13 cellular contexts compared by ENCODE assay signal in the genomic region with DNA sequence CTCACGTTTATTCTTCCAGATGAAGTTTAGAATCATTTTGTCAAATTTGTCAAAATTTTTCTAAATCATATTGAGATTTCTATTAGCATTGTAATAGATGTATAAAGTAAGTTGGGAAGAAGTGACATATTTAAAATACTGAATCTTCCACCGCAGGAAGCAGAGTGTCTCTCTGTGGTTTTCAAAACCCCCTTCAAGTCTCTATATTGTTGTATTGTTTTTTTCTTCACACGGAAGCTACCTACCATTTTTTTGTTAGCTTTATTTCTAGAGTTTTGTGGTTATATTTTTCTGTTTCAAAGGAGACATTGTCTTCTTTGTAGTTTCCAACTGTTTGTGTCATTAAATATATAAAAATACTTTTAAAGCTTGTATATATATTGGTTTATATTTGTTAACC.
DNase-seq lines count a peak whose midpoint lies in the region; ATAC-seq, FAIRE-seq and TF ChIP-seq lines count a peak whose summit lies in the region.
"Had no signal": no experiment of that assay in that cellular context is flagged by ENCODE, and none has a peak within 500 bp of the region (broad histone marks: within the 10 kb centered on the region; RNA-seq: fewer than 3 reads in every experiment).

No MANE protein-coding gene starts in this region.

- H3K27me3 ChIP-seq in transverse colon (no peaks in the 10 kb centered on the region), lower lobe of right lung (ENCODE audit: low read depth) (no peaks in the 10 kb centered on the region)

- WGBS in transverse colon (ENCODE audit: low coverage in 1 of 2), 2 donors = 64 to 69% methylated on average over 3 of the region's 3 CpGs

- TF ChIP-seq POLR2A in transverse colon (IDR thresholded peaks at IDR 0.05) = no peak

- H3K4me1 ChIP-seq in transverse colon = no peaks in the 10 kb centered on the region
- no peaks in the 10 kb centered on the region for H3K4me1 ChIP-seq in lower lobe of right lung

- TF ChIP-seq EP300 in transverse colon (IDR thresholded peaks at IDR 0.05; ENCODE audit: low read depth) = no peak

- no peaks in the 10 kb centered on the region for H3K36me3 ChIP-seq in transverse colon
- H3K36me3 ChIP-seq in lower lobe of right lung = no peaks in the 10 kb centered on the region

- DNase-seq in KBM-7 (peak; percentile 28), immature natural killer cell (peak; percentile 41 to 58 (median 43)), transverse colon (no peak), RCC 7860 (ENCODE audit: low spot score) (no peak), NCI-H2196 treated with DMSO at 0.1 percent for 48 hours (lab: John Stamatoyannopoulos, UW; ENCODE audit: unreplicated experiment) (no peak), lower lobe of right lung (no peak)
- DNase-seq: activated effector memory CD4-positive, alpha-beta T cell treated with Interleukin-2 at 50 U/mL for 16 hours; GM23248; Karpas-422; NCI-H748 treated with DMSO at 0.1 percent for 48 hours; stimulated activated CD4-positive, alpha-beta T cell treated with anti-CD3 and anti-CD28 coated beads, Interleukin-1b, Interleukin-23, amount 100 ng/mL, for 48 hours had no signal

- peak overlapping the region in 3 of 6 donors; percentile 40 to 72 (median 50) for H3K27ac Mint-ChIP-seq in immature natural killer cell

- H3K27me3 Mint-ChIP-seq in immature natural killer cell (ENCODE audit: low read depth in 3 of 3) = no peaks in the 10 kb centered on the region

- FAIRE-seq in RCC 7860 (lab: Jason Lieb, UNC) = no peak

- H3K9me3 ChIP-seq in transverse colon (no peaks in the 10 kb centered on the region), lower lobe of right lung (no peaks in the 10 kb centered on the region)

- H3K36me3 Mint-ChIP-seq in immature natural killer cell = peaks cover 0 to 6% (median 0%) of the 10 kb centered on the region in 3 donors

- no peak overlapping the region for H3K4me3 ChIP-seq in transverse colon
- H3K4me3 ChIP-seq in lower lobe of right lung = no peak overlapping the region
- H3K4me3 ChIP-seq: GM23248 had no signal

- peak; percentile 62 for ATAC-seq in GM18517 (IDR thresholded peaks at IDR 0.05; ENCODE audit: unreplicated experiment)
- ATAC-seq in GM21717 (IDR thresholded peaks at IDR 0.05; ENCODE audit: unreplicated experiment) = peak; percentile 52
- no peak for ATAC-seq in lower lobe of right lung

- H3K27ac ChIP-seq in transverse colon = no peak overlapping the region
- H3K27ac ChIP-seq in lower lobe of right lung = no peak overlapping the region
- H3K27ac ChIP-seq: GM23248 had no signal

- H3K4me1 Mint-ChIP-seq in immature natural killer cell = peaks cover 26 to 43% of the 10 kb centered on the region in 2 donors

- peak overlapping the region; percentile 22 to 86 (median 61) for H3K4me3 Mint-ChIP-seq in immature natural killer cell

- TF ChIP-seq CTCF in transverse colon (IDR thresholded peaks at IDR 0.05) (no peak), lower lobe of right lung (IDR thresholded peaks at IDR 0.05) (no peak)

- in situ Hi-C loops in KBM-7 (cut with MboI; ENCODE audit: low pct_unique_long_range_greater_than_20kb, low sequenced_read_pairs) = no loop called here
- in situ Hi-C loops in transverse colon (cut with MboI; ENCODE audit: low pct_ligation_motif_present in 1 of 4, low pct_unique_long_range_greater_than_20kb in 1 of 4, low sequenced_read_pairs in 3 of 4) = no loop called here

- intact Hi-C loops in transverse colon (cut with DNase I; ENCODE audit: low total_unique reads) (no loop called here), lower lobe of right lung (cut with DNase I) (no loop called here)

- no peaks in the 10 kb centered on the region for H3K9me3 Mint-ChIP-seq in immature natural killer cell

Comparison
In these comparisons a context has a peak if more than half of its experiments do, and no peak if none do; other contexts are left out.
1. ATAC-seq: peak in GM18517 (single experiment) and GM21717 (single experiment); none in lower lobe of right lung (0 of 2).
2. DNase-seq: peak in KBM-7 (single experiment) and immature natural killer cell (3 of 3); none in transverse colon (single experiment), RCC 7860 (single experiment), NCI-H2196 treated with DMSO at 0.1 percent for 48 hours (single experiment) and lower lobe of right lung (single experiment).